In genomic region chr12:94644141-94644575, GRCh38 we compare ENCODE assay signal across 1 cellular context.
TF ChIP-seq lines count a peak whose summit lies in the region.

No MANE protein-coding gene starts in this region.

TF ChIP-seq in HepG2, 621 proteins besides CTCF, POLR2A, EP300 and RAD21 (continued from another document):
- no peak for TF ChIP-seq PRDM10 (CRISPR knock-in tag; IDR thresholded peaks at IDR 0.05; ENCODE audit: low read depth)
- TF ChIP-seq ZNF180 (CRISPR knock-in tag; IDR thresholded peaks at IDR 0.05; ENCODE audit: borderline replicate concordance, low read depth) = no peak
- no peak for TF ChIP-seq NR1H2 (CRISPR knock-in tag; IDR thresholded peaks at IDR 0.05; ENCODE audit: borderline replicate concordance, low read depth)
- no peak for TF ChIP-seq PREB (CRISPR knock-in tag; IDR thresholded peaks at IDR 0.05)
- TF ChIP-seq ZNF432 (CRISPR knock-in tag; IDR thresholded peaks at IDR 0.05; ENCODE audit: borderline replicate concordance) = no peak
- no peak for TF ChIP-seq KDM3A (CRISPR knock-in tag; IDR thresholded peaks at IDR 0.05; ENCODE audit: low read depth)
- TF ChIP-seq ATF5 (CRISPR knock-in tag; IDR thresholded peaks at IDR 0.05; ENCODE audit: low read depth) = no peak
- no peak for TF ChIP-seq BRF2 (CRISPR knock-in tag; IDR thresholded peaks at IDR 0.05)
- no peak for TF ChIP-seq ZNF333 (CRISPR knock-in tag; IDR thresholded peaks at IDR 0.05; ENCODE audit: borderline replicate concordance)
- no peak for TF ChIP-seq FUBP1 (CRISPR knock-in tag; IDR thresholded peaks at IDR 0.05; ENCODE audit: borderline replicate concordance)
- TF ChIP-seq POGK (CRISPR knock-in tag; conservative IDR thresholded peaks at IDR 0.05) = no peak
- TF ChIP-seq ZNF326 (CRISPR knock-in tag; IDR thresholded peaks at IDR 0.05; ENCODE audit: borderline replicate concordance) = no peak
- no peak for TF ChIP-seq THYN1 (CRISPR knock-in tag; IDR thresholded peaks at IDR 0.05; ENCODE audit: borderline replicate concordance, low read depth)
